ENCODE assay signal across 23 cellular contexts in genomic region chrX:39443240-39443639, GRCh38.
"Had no signal": no experiment of that assay in that cellular context is flagged by ENCODE, and none has a peak within 500 bp of the region (broad histone marks: within the 10 kb centered on the region; RNA-seq: fewer than 3 reads in every experiment).

No MANE protein-coding gene starts in this region.

- ATAC-seq: activated CD4-positive, alpha-beta T cell treated with anti-CD3 and anti-CD28 coated beads for 36 hours; activated CD8-positive, alpha-beta memory T cell treated with anti-CD3 and anti-CD28 coated beads, Interleukin-2, amount 10 ng/mL, durations not matched to agents 7 days and 5 days; activated CD8-positive, alpha-beta T cell treated with anti-CD3 and anti-CD28 coated beads for 36 hours; activated naive CD4-positive, alpha-beta T cell treated with anti-CD3 and anti-CD28 coated beads, Interleukin-2, amount 50 U/mL, for 72 hours; naive thymus-derived CD4-positive, alpha-beta T cell; stimulated activated naive CD8-positive, alpha-beta T cell treated with anti-CD3 and anti-CD28 coated beads, Interleukin-15, Interleukin-2, amounts not matched to agents 100 U/mL and 50 U/mL, for 24 hours had no signal

- H3K36me3 Mint-ChIP-seq: activated CD8-positive, alpha-beta memory T cell treated with anti-CD3 and anti-CD28 coated beads, Interleukin-2, amount 10 ng/mL, durations not matched to agents 7 days and 5 days; immature natural killer cell; neural progenitor cell had no signal

- H3K27ac Mint-ChIP-seq: activated CD4-positive, alpha-beta T cell treated with anti-CD3 and anti-CD28 coated beads for 36 hours; activated CD8-positive, alpha-beta memory T cell treated with anti-CD3 and anti-CD28 coated beads, Interleukin-2, amount 10 ng/mL, durations not matched to agents 7 days and 5 days; activated CD8-positive, alpha-beta T cell treated with anti-CD3 and anti-CD28 coated beads for 36 hours; neural progenitor cell had no signal

- H3K27me3 Mint-ChIP-seq: activated B cell treated with CpG ODN at 0.5 μM for 24 hours; activated CD4-positive, alpha-beta T cell treated with anti-CD3 and anti-CD28 coated beads for 36 hours; activated CD8-positive, alpha-beta memory T cell treated with anti-CD3 and anti-CD28 coated beads, Interleukin-2, amount 10 ng/mL, durations not matched to agents 7 days and 5 days; activated CD8-positive, alpha-beta T cell treated with anti-CD3 and anti-CD28 coated beads for 36 hours; naive thymus-derived CD4-positive, alpha-beta T cell had no signal

- H3K4me3 Mint-ChIP-seq: activated B cell treated with CpG ODN at 0.5 μM for 24 hours; activated CD4-positive, alpha-beta T cell treated with anti-CD3 and anti-CD28 coated beads for 36 hours; activated CD8-positive, alpha-beta memory T cell treated with anti-CD3 and anti-CD28 coated beads, Interleukin-2, amount 10 ng/mL, durations not matched to agents 7 days and 5 days; activated CD8-positive, alpha-beta T cell treated with anti-CD3 and anti-CD28 coated beads for 36 hours; immature natural killer cell; neural progenitor cell had no signal

- H3K9me3 Mint-ChIP-seq: immature natural killer cell had no signal

- DNase-seq: activated B cell treated with CpG ODN at 0.5 μM for 24 hours; activated CD4-positive, alpha-beta T cell treated with anti-CD3 and anti-CD28 coated beads for 36 hours; activated CD8-positive, alpha-beta memory T cell treated with anti-CD3 and anti-CD28 coated beads, Interleukin-2, amount 10 ng/mL, durations not matched to agents 7 days and 5 days; activated CD8-positive, alpha-beta T cell treated with anti-CD3 and anti-CD28 coated beads for 36 hours; activated effector memory CD4-positive, alpha-beta T cell treated with anti-CD3 and anti-CD28 coated beads, Interleukin-2, amount 50 U/mL, for 16 hours; activated T-cell treated with anti-CD3 and anti-CD28 coated beads for 4 hours; central memory CD4-positive, alpha-beta T cell; dermis blood vessel endothelial cell; effector CD8-positive, alpha-beta T cell; erythroblast; foreskin fibroblast; immature natural killer cell; kidney glomerular epithelial cell; left ventricle myocardium inferior; naive thymus-derived CD4-positive, alpha-beta T cell; posterior cingulate gyrus; stimulated activated CD4-positive, alpha-beta T cell treated with anti-CD3 and anti-CD28 coated beads, Interleukin-4, amount 100 ng/mL, for 24 hours; stimulated activated naive CD8-positive, alpha-beta T cell treated with anti-CD3 and anti-CD28 coated beads, Interleukin-15, Interleukin-2, amounts not matched to agents 100 U/mL and 50 U/mL, for 24 hours; T-helper 9 cell; tibial artery had no signal

- FAIRE-seq: astrocyte had no signal
